Comparison of ENCODE assay signal across 1 cellular context in genomic region chr17:7021993-7022778, GRCh38.
A peak's percentile ranks its signal among the peaks of the same experiment; 100 is the strongest.
TF ChIP-seq lines count a peak whose summit lies in the region.

No MANE protein-coding gene starts in this region.

TF ChIP-seq in HepG2, 621 proteins besides CTCF, POLR2A, EP300 and RAD21 (continued from another document and continues in another):
- peak; percentile 47; the same call in 1 of the 2 replicates for TF ChIP-seq GMEB1 (CRISPR knock-in tag; IDR thresholded peaks at IDR 0.05; ENCODE audit: borderline replicate concordance)
- no peak for TF ChIP-seq PAWR (CRISPR knock-in tag; IDR thresholded peaks at IDR 0.05; ENCODE audit: borderline replicate concordance)
- TF ChIP-seq TARDBP (CRISPR knock-in tag; IDR thresholded peaks at IDR 0.05): no peak
- no peak for TF ChIP-seq NR2F2 (IDR thresholded peaks at IDR 0.05; ENCODE audit: borderline replicate concordance, low read depth)
- no peak for TF ChIP-seq PAXIP1 (CRISPR knock-in tag; conservative IDR thresholded peaks at IDR 0.05)
- peak; percentile 59; the same call in 1 of the 2 replicates for TF ChIP-seq GABPB1 (CRISPR knock-in tag; IDR thresholded peaks at IDR 0.05)
- TF ChIP-seq ZNF224 (CRISPR knock-in tag; IDR thresholded peaks at IDR 0.05): no peak
- no peak for TF ChIP-seq GATA4 (IDR thresholded peaks at IDR 0.05; ENCODE audit: borderline replicate concordance, low read depth)
- TF ChIP-seq IRF9 (CRISPR knock-in tag; IDR thresholded peaks at IDR 0.05; ENCODE audit: borderline replicate concordance): no peak
- TF ChIP-seq HNF4G (IDR thresholded peaks at IDR 0.05; ENCODE audit: borderline replicate concordance, low read depth, low read length): no peak
- TF ChIP-seq HNF4G (CRISPR knock-in tag; IDR thresholded peaks at IDR 0.05; ENCODE audit: borderline replicate concordance, low read depth): 0 out of 2 replicates have a peak, but pooled peaks have one; percentile 34
- no peak for TF ChIP-seq SSRP1 (CRISPR knock-in tag; IDR thresholded peaks at IDR 0.05)
- no peak for TF ChIP-seq U2AF1 (optimal IDR thresholded peaks at IDR 0.05; ENCODE audit: low read depth, low read length)
- no peak for TF ChIP-seq TIGD3 (CRISPR knock-in tag; IDR thresholded peaks at IDR 0.05; ENCODE audit: borderline replicate concordance)
- TF ChIP-seq TOPORS (CRISPR knock-in tag; IDR thresholded peaks at IDR 0.05): no peak
- no peak for TF ChIP-seq SNAPC5 (CRISPR knock-in tag; IDR thresholded peaks at IDR 0.05; ENCODE audit: borderline replicate concordance)
- no peak for TF ChIP-seq ZNF367 (CRISPR knock-in tag; IDR thresholded peaks at IDR 0.05; ENCODE audit: borderline replicate concordance)
- no peak for TF ChIP-seq NR1H2 (CRISPR knock-in tag; IDR thresholded peaks at IDR 0.05; ENCODE audit: borderline replicate concordance, low read depth)
- TF ChIP-seq JDP2 (CRISPR knock-in tag; IDR thresholded peaks at IDR 0.05; ENCODE audit: borderline replicate concordance): no peak
- TF ChIP-seq ZNF660 (CRISPR knock-in tag; IDR thresholded peaks at IDR 0.05; ENCODE audit: borderline replicate concordance, low read depth): no peak
- no peak for TF ChIP-seq YEATS2 (CRISPR knock-in tag; IDR thresholded peaks at IDR 0.05; ENCODE audit: borderline replicate concordance)
- 0 out of 2 replicates have a peak, but pooled peaks have one; percentile 17 for TF ChIP-seq SIX1 (CRISPR knock-in tag; IDR thresholded peaks at IDR 0.05; ENCODE audit: borderline replicate concordance)
- TF ChIP-seq ZNF124 (CRISPR knock-in tag; IDR thresholded peaks at IDR 0.05): no peak
- 0 out of 2 replicates have a peak, but pooled peaks have one; percentile 54 for TF ChIP-seq ZNF543 (CRISPR knock-in tag; IDR thresholded peaks at IDR 0.05)
- no peak for TF ChIP-seq MED8 (CRISPR knock-in tag; IDR thresholded peaks at IDR 0.05; ENCODE audit: insufficient replicate concordance)
- no peak for TF ChIP-seq FLYWCH1 (CRISPR knock-in tag; IDR thresholded peaks at IDR 0.05)
- TF ChIP-seq ZBTB39 (CRISPR knock-in tag; IDR thresholded peaks at IDR 0.05): no peak
- TF ChIP-seq ZNF138 (CRISPR knock-in tag; IDR thresholded peaks at IDR 0.05; ENCODE audit: low read depth): no peak
- TF ChIP-seq FOXP4 (CRISPR knock-in tag; IDR thresholded peaks at IDR 0.05): no peak
- no peak for TF ChIP-seq MLXIP (CRISPR knock-in tag; IDR thresholded peaks at IDR 0.05; ENCODE audit: borderline replicate concordance)
- TF ChIP-seq ATAD3A (CRISPR knock-in tag; IDR thresholded peaks at IDR 0.05): no peak
- TF ChIP-seq ZSCAN31 (CRISPR knock-in tag; IDR thresholded peaks at IDR 0.05; ENCODE audit: low read depth): no peak
- no peak; the same call in 1 of the 2 replicates for TF ChIP-seq SP2 (CRISPR knock-in tag; IDR thresholded peaks at IDR 0.05)
- TF ChIP-seq RNF219 (CRISPR knock-in tag; IDR thresholded peaks at IDR 0.05): no peak
- no peak for TF ChIP-seq ZNF609 (CRISPR knock-in tag; IDR thresholded peaks at IDR 0.05; ENCODE audit: borderline replicate concordance)
- TF ChIP-seq HES4 (CRISPR knock-in tag; IDR thresholded peaks at IDR 0.05; ENCODE audit: borderline replicate concordance): no peak; the same call in 1 of the 2 replicates
